32 cellular contexts compared by ENCODE assay signal in the genomic region with DNA sequence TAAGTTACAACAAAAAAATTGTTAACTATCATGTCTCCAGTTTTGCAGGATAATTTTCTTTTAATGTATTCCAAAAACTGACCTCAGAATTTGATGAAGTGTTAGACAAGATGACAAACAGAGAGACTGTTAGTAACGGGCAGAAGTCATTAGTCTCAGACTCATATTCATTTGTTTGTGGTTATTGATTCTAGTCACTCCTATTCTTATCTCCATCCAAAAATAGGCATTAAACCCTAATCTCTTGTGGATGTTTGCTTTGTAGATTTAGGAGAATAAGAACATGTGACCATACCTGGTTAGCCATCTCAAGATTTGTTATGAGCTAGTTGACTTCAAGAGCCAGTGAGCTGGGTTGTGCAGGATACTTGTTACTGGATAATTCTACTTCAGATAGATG.
DNase-seq lines count a peak whose midpoint lies in the region; ATAC-seq and TF ChIP-seq lines count a peak whose summit lies in the region.
"Had no signal": no experiment of that assay in that cellular context is flagged by ENCODE, and none has a peak within 500 bp of the region (broad histone marks: within the 10 kb centered on the region; RNA-seq: fewer than 3 reads in every experiment).

No MANE protein-coding gene starts in this region.

- H3K27me3 Mint-ChIP-seq in stimulated activated memory B cell treated with anti-CD40 and anti-IgM and Interleukin-4, amounts not matched to agents 10 μg/mL and 1 μg/mL and 100 μg/mL, for 72 hours = no peaks in the 10 kb centered on the region

- intact Hi-C loops in lower leg skin (cut with DNase I; ENCODE audit: low total_unique reads) = no loop called here

- no peaks in the 10 kb centered on the region for H3K9me3 Mint-ChIP-seq in stimulated activated memory B cell treated with anti-CD40 and anti-IgM and Interleukin-4, amounts not matched to agents 10 μg/mL and 1 μg/mL and 100 μg/mL, for 72 hours
- H3K9me3 Mint-ChIP-seq: activated CD8-positive, alpha-beta T cell treated with anti-CD3 and anti-CD28 coated beads for 36 hours; activated naive CD4-positive, alpha-beta T cell treated with anti-CD3 and anti-CD28 coated beads for 36 hours; endodermal cell; neural crest cell; stimulated activated effector memory CD8-positive, alpha-beta T cell treated with anti-CD3 and anti-CD28 coated beads, Interleukin-12 subunit alpha, Interleukin-12 subunit beta, amount 100 ng/mL, for 72 hours had no signal

- no peaks in the 10 kb centered on the region for H3K36me3 Mint-ChIP-seq in stimulated activated memory B cell treated with anti-CD40 and anti-IgM and Interleukin-4, amounts not matched to agents 10 μg/mL and 1 μg/mL and 100 μg/mL, for 72 hours
- H3K36me3 Mint-ChIP-seq: stimulated activated effector memory CD8-positive, alpha-beta T cell treated with anti-CD3 and anti-CD28 coated beads, Interleukin-12 subunit alpha, Interleukin-12 subunit beta, amount 100 ng/mL, for 72 hours had no signal

- DNase-seq in NCI-H1417 (lab: John Stamatoyannopoulos, UW) (peak in 2 of 3 experiments; percentile 27 to 28), NCI-H1417 treated with DMSO at 0.1 percent for 48 hours (lab: John Stamatoyannopoulos, UW) (no peak), lower leg skin (ENCODE audit: low spot score in 2 of 2) (no peak)
- DNase-seq in activated T-cell treated with anti-CD3 and anti-CD28 coated beads, Interleukin-2, amount 50 U/mL, for 1 hour = no peak
- DNase-seq in stimulated activated CD4-positive, alpha-beta T cell treated with anti-CD3 and anti-CD28 coated beads, Interleukin-4, amount 100 ng/mL, for 1 hour = no peak
- DNase-seq: activated CD4-positive, alpha-beta T cell treated with anti-CD3 and anti-CD28 coated beads for 1 hour; activated CD8-positive, alpha-beta memory T cell treated with anti-CD3 and anti-CD28 coated beads, Interleukin-2, amount 50 U/mL, for 48 hours; activated CD8-positive, alpha-beta T cell treated with anti-CD3 and anti-CD28 coated beads for 36 hours; activated naive CD4-positive, alpha-beta T cell treated with anti-CD3 and anti-CD28 coated beads for 36 hours; caudate nucleus; DMS153; GM23248; head of caudate nucleus; islet precursor cell; left ventricle myocardium inferior; mesendoderm; NCI-H1436 treated with DMSO at 0.1 percent for 48 hours; NCI-H510A treated with DMSO at 0.1 percent for 48 hours; ovary; SHP77; stimulated activated CD4-positive, alpha-beta T cell treated with anti-CD3 and anti-CD28 coated beads, Interleukin-15, amount 100 ng/mL, for 24 hours; T-helper 17 cell; trophoblast cell had no signal

- H3K4me3 Mint-ChIP-seq in stimulated activated memory B cell treated with anti-CD40 and anti-IgM and Interleukin-4, amounts not matched to agents 10 μg/mL and 1 μg/mL and 100 μg/mL, for 72 hours = no peak overlapping the region
- H3K4me3 Mint-ChIP-seq: activated CD8-positive, alpha-beta T cell treated with anti-CD3 and anti-CD28 coated beads for 36 hours; activated naive CD4-positive, alpha-beta T cell treated with anti-CD3 and anti-CD28 coated beads for 36 hours; endodermal cell; neural crest cell; stimulated activated effector memory CD8-positive, alpha-beta T cell treated with anti-CD3 and anti-CD28 coated beads, Interleukin-12 subunit alpha, Interleukin-12 subunit beta, amount 100 ng/mL, for 72 hours; T-helper 17 cell had no signal

- TF ChIP-seq POLR2A in lower leg skin (IDR thresholded peaks at IDR 0.05) = no peak

- TF ChIP-seq CTCF in lower leg skin (IDR thresholded peaks at IDR 0.05) = no peak

- 78 to 80% methylated on average over 1 of the region's 1 CpG for WGBS in lower leg skin, 2 donors

- ATAC-seq in GM19351 (IDR thresholded peaks at IDR 0.05; ENCODE audit: unreplicated experiment) = peak; percentile 54
- peak; percentile 55 for ATAC-seq in HG03378 (IDR thresholded peaks at IDR 0.05; ENCODE audit: unreplicated experiment)
- ATAC-seq in stimulated activated memory B cell treated with anti-CD40 and anti-IgM and Interleukin-4, amounts not matched to agents 10 μg/mL and 1 μg/mL and 100 μg/mL, for 72 hours = no peak
- ATAC-seq: activated CD8-positive, alpha-beta T cell treated with anti-CD3 and anti-CD28 coated beads for 36 hours; Panc1; stimulated activated effector memory CD8-positive, alpha-beta T cell treated with anti-CD3 and anti-CD28 coated beads, Interleukin-12 subunit alpha, Interleukin-12 subunit beta, amount 100 ng/mL, for 72 hours; T-helper 17 cell had no signal

- peaks cover 37% of the 10 kb centered on the region for H3K4me1 Mint-ChIP-seq in stimulated activated memory B cell treated with anti-CD40 and anti-IgM and Interleukin-4, amounts not matched to agents 10 μg/mL and 1 μg/mL and 100 μg/mL, for 72 hours
- H3K4me1 Mint-ChIP-seq: stimulated activated effector memory CD8-positive, alpha-beta T cell treated with anti-CD3 and anti-CD28 coated beads, Interleukin-12 subunit alpha, Interleukin-12 subunit beta, amount 100 ng/mL, for 72 hours; T-helper 17 cell had no signal

- H3K4me3 ChIP-seq in lower leg skin (ENCODE audit: low read depth, poor library complexity, severe bottlenecking) = no peak overlapping the region
- H3K4me3 ChIP-seq: BLaER1 treated with 17β-estradiol and CSF1 and Interleukin-3, amounts not matched to agents 10 nM and 100 nM; coronary artery; GM23248; left ventricle myocardium inferior; ovary had no signal

- peak overlapping the region; percentile 27 for H3K27ac Mint-ChIP-seq in stimulated activated memory B cell treated with anti-CD40 and anti-IgM and Interleukin-4, amounts not matched to agents 10 μg/mL and 1 μg/mL and 100 μg/mL, for 72 hours
- H3K27ac Mint-ChIP-seq: activated CD8-positive, alpha-beta T cell treated with anti-CD3 and anti-CD28 coated beads for 36 hours; activated naive CD4-positive, alpha-beta T cell treated with anti-CD3 and anti-CD28 coated beads for 36 hours; endodermal cell; stimulated activated effector memory CD8-positive, alpha-beta T cell treated with anti-CD3 and anti-CD28 coated beads, Interleukin-12 subunit alpha, Interleukin-12 subunit beta, amount 100 ng/mL, for 72 hours; T-helper 17 cell had no signal

Comparison
In these comparisons a context has a peak if more than half of its experiments do, and no peak if none do; other contexts are left out.
1. DNase-seq: peak in NCI-H1417 (2 of 3); none in NCI-H1417 treated with DMSO at 0.1 percent for 48 hours (single experiment), activated T-cell treated with anti-CD3 and anti-CD28 coated beads, Interleukin-2, amount 50 U/mL, for 1 hour (single experiment), stimulated activated CD4-positive, alpha-beta T cell treated with anti-CD3 and anti-CD28 coated beads, Interleukin-4, amount 100 ng/mL, for 1 hour (single experiment) and lower leg skin (0 of 2).